9 cellular contexts compared by ENCODE assay signal in genomic region chr11:59754494-59754858, GRCh38. TPM values are rescaled to one million over a fixed set of nuclear protein-coding genes. Genes with fewer than 3 reads are reported as not detected.
DNase-seq lines count a peak whose midpoint lies in the region; ATAC-seq, FAIRE-seq and TF ChIP-seq lines count a peak whose summit lies in the region.
"Had no signal": no experiment of that assay in that cellular context is flagged by ENCODE, and none has a peak within 500 bp of the region (broad histone marks: within the 10 kb centered on the region; RNA-seq: fewer than 3 reads in every experiment).

No MANE protein-coding gene starts in this region.

- intact Hi-C loops in MCF 10A (cut with micrococcal nuclease) (loop anchor here (1.0 to 10.0 kb wide), 6 partner anchors 48 to 410 kb away; partner anchors contain the start of genes MRPL16 and PATL1), HepG2 (cut with micrococcal nuclease; ENCODE audit: unreplicated experiment) (loop anchor here (1.0 to 5.0 kb wide), 4 partner anchors 33 to 376 kb away; partner anchors contain the start of gene MRPL16)

- H3K36me3 ChIP-seq in Peyer's patch (no peaks in the 10 kb centered on the region), HepG2 (replicated peaks in 1 of 2; ENCODE audit: control insufficient read depth in 1 of 2, insufficient read depth in 2 of 2, low read length in 2 of 2) (no peaks in the 10 kb centered on the region)

- no peak for TF ChIP-seq EP300 in HepG2 (IDR thresholded peaks at IDR 0.05; ENCODE audit: low read depth in 2 of 2, low read length in 2 of 2)
- no peak for TF ChIP-seq EP300 in HepG2 (CRISPR knock-in tag; IDR thresholded peaks at IDR 0.05; ENCODE audit: borderline replicate concordance)

- peak overlapping the region; percentile 83 for H2AFZ ChIP-seq in HepG2 (ENCODE audit: low read length)

- 2% methylated on average over 20 of the region's 20 CpGs for WGBS in HepG2 (ENCODE audit: low lambda C conversion rate)

- H3K27me3 Mint-ChIP-seq in MCF 10A (ENCODE audit: insufficient read depth, unreplicated experiment): no peaks in the 10 kb centered on the region

- H3K27me3 ChIP-seq in Peyer's patch (no peaks in the 10 kb centered on the region), HepG2 (ENCODE audit: control insufficient read depth in 1 of 2, insufficient read depth in 2 of 2, low read length in 2 of 2) (no peaks in the 10 kb centered on the region; a peak in 1 of 5 replicates)

- H3K9ac ChIP-seq in HepG2 (ENCODE audit: insufficient read depth, low read depth, low read length): peak overlapping the region; percentile 79

- peaks cover 13% of the 10 kb centered on the region for H3K4me1 Mint-ChIP-seq in MCF 10A (ENCODE audit: insufficient read depth, unreplicated experiment)

- no peaks in the 10 kb centered on the region for H3K36me3 Mint-ChIP-seq in MCF 10A (ENCODE audit: insufficient read depth, unreplicated experiment)

- H3K4me3 ChIP-seq in Peyer's patch: peak overlapping the region; percentile 66 to 95 (median 90)
- H3K4me3 ChIP-seq in HepG2 (replicated peaks in 1 of 3; ENCODE audit: insufficient read depth in 1 of 3, low read depth in 2 of 3, low read length in 3 of 3): peak overlapping the region; percentile 77 to 93 (median 87)

- peak overlapping the region; percentile 92 for H3K4me3 Mint-ChIP-seq in MCF 10A (ENCODE audit: unreplicated experiment)

- CTCF ChIA-PET in MCF 10A (lab: Yijun Ruan, JAX): interaction anchor here (0.6 to 7.6 kb wide), 21 partner anchors 10 to 285 kb away, joined by 3 to 160 read pairs (median 4); partner anchors contain the start of genes MRPL16 and PATL1
- CTCF ChIA-PET in HepG2 (lab: Yijun Ruan, JAX; ENCODE audit: low intra/inter-chr PET ratio, low total read pairs): interaction anchor here (0.9 to 2.9 kb wide), 3 partner anchors 45 to 56 kb away, joined by 4 to 44 read pairs (median 7); partner anchors contain the start of gene MRPL16

- TF ChIP-seq POLR2A in Peyer's patch (IDR thresholded peaks at IDR 0.05) (no peak), HepG2 (IDR thresholded peaks at IDR 0.05; ENCODE audit: insufficient read depth in 1 of 2, low read depth in 2 of 2, low read length in 2 of 2) (no peak)

- H3K9me3 ChIP-seq in Peyer's patch: no peaks in the 10 kb centered on the region
- no peaks in the 10 kb centered on the region for H3K9me3 ChIP-seq in HepG2 (ENCODE audit: low read length)

- H4K20me1 ChIP-seq in HepG2 (ENCODE audit: insufficient read depth, low read length): no peaks in the 10 kb centered on the region

- TF ChIP-seq CTCF in Peyer's patch (IDR thresholded peaks at IDR 0.05) (no peak), MCF 10A (IDR thresholded peaks at IDR 0.05; ENCODE audit: unreplicated experiment) (no peak), HepG2 (CRISPR knock-in tag; IDR thresholded peaks at IDR 0.05) (no peak)

- H3K4me1 ChIP-seq in Peyer's patch: peaks cover 0 to 27% (median 1%) of the 10 kb centered on the region in 4 donors
- peaks cover 37% of the 10 kb centered on the region for H3K4me1 ChIP-seq in HepG2 (ENCODE audit: insufficient read depth, low read length)

- H3K4me2 ChIP-seq in HepG2 (ENCODE audit: low read depth, low read length): peak overlapping the region; percentile 98

- in situ Hi-C loops in HepG2 (cut with HindIII; ENCODE audit: extremely low pct_ligation_motif_present, low pct_unique_long_range_greater_than_20kb): no loop called here

- peak overlapping the region; percentile 79 to 97 (median 90) for H3K27ac ChIP-seq in Peyer's patch
- no peak overlapping the region for H3K27ac ChIP-seq in HepG2 (ENCODE audit: extremely low read length, insufficient read depth, low read length)
- peak overlapping the region; percentile 84 for H3K27ac ChIP-seq in temporal lobe (ENCODE audit: low read depth, low read length)

- no peak for TF ChIP-seq RAD21 in HepG2 (CRISPR knock-in tag; IDR thresholded peaks at IDR 0.05)

- peak overlapping the region; percentile 57 for H3K27ac Mint-ChIP-seq in MCF 10A (ENCODE audit: low read depth, unreplicated experiment)

- BruUV-seq in MCF 10A (replicated peaks; lab: Mats Ljungman, UMichigan) (no TSS peak), HepG2 (replicated peaks; lab: Mats Ljungman, UMichigan) (no TSS peak)

- no peak for FAIRE-seq in HepG2 (lab: Jason Lieb, UNC)

- POLR2A ChIA-PET in MCF 10A (lab: Yijun Ruan, JAX): interaction anchor here (0.8 to 5.4 kb wide), 12 partner anchors 10 to 581 kb away, joined by 3 to 67 read pairs (median 20); partner anchors contain the start of genes MRPL16, OSBP and PATL1
- POLR2A ChIA-PET in HepG2 (lab: Yijun Ruan, JAX): interaction anchor here (1.0 to 4.1 kb wide), 4 partner anchors 22 to 56 kb away, joined by 3 to 28 read pairs (median 16); partner anchors contain the start of gene MRPL16

- DNase-seq in NCI-H2171 treated with DMSO at 0.1 percent for 48 hours (lab: John Stamatoyannopoulos, UW) (peak; percentile 53), NCI-H2171 (lab: John Stamatoyannopoulos, UW) (no peak), Peyer's patch (peak; percentile 23 to 69 (median 62)), MCF 10A (ENCODE audit: unreplicated experiment) (peak; percentile 41), HepG2 (ENCODE audit: low spot score) (no peak), dedifferentiated amniotic fluid mesenchymal stem cell (ENCODE audit: extremely low spot score) (no peak)

- ATAC-seq in HG02623 (IDR thresholded peaks at IDR 0.05; ENCODE audit: unreplicated experiment) (peak; percentile 17), HepG2 (peak; percentile 18)

- H3K79me2 ChIP-seq in HepG2 (ENCODE audit: insufficient read depth, low read length): peaks cover 9% of the 10 kb centered on the region

- H3K9me3 Mint-ChIP-seq in MCF 10A (ENCODE audit: unreplicated experiment): no peaks in the 10 kb centered on the region

RNA-seq across cellular contexts. Expression of gene STX3, which starts 0.7 kb away (rescaled TPM):
- 100 to 1,000 TPM in 3 of 4 donors, 10 to 100 TPM in 1; 77.7 to 167 (median 121) TPM for total RNA-seq in Peyer's patch
- 12.1 and 22.1 TPM in 2 replicates for total RNA-seq in MCF 10A (2022)
- 24.0 and 28.7 TPM in 2 replicates for total RNA-seq in HepG2 (2016; rRNA removed; fragmentation: Illumina TruSeq; extraction: Trizol)
- total RNA-seq in HepG2 (2016; cell fraction: cytosol; rRNA removed; fragmentation: Illumina TruSeq; extraction: Trizol; ENCODE audit: low read depth): 23.0 and 26.0 TPM in 2 replicates
- total RNA-seq in HepG2 (2016; cell fraction: insoluble cytoplasmic fraction; rRNA removed; fragmentation: Illumina TruSeq; extraction: Trizol): 24.5 and 26.3 TPM in 2 replicates
- 42.0 and 47.8 TPM in 2 replicates for total RNA-seq in HepG2 (2016; cell fraction: membrane; rRNA removed; fragmentation: Illumina TruSeq; extraction: Trizol)
- total RNA-seq in HepG2 (2016; cell fraction: nucleus; rRNA removed; fragmentation: Illumina TruSeq; extraction: Trizol): 17.5 and 18.2 TPM in 2 replicates
- polyA plus RNA-seq in HepG2 (2011; rRNA removed): 16.5 TPM in 2 replicates
- 13.4 and 17.9 TPM in 2 replicates for polyA plus RNA-seq in HepG2 (2011; cell fraction: cytosol; rRNA removed)
- 8.5 and 12.6 TPM in 2 replicates for polyA plus RNA-seq in HepG2 (2011; cell fraction: nucleus; rRNA removed)
- 13.7 and 18.7 TPM in 2 replicates for polyA plus RNA-seq in HepG2 (2012)
- polyA plus RNA-seq in HepG2 (2016; cell fraction: cytosol; fragmentation: Illumina TruSeq; extraction: Trizol; ENCODE audit: low read depth): 19.8 and 22.2 TPM in 2 replicates
- polyA plus RNA-seq in HepG2 (2016; cell fraction: insoluble cytoplasmic fraction; fragmentation: Illumina TruSeq; extraction: Trizol; ENCODE audit: low read depth): 23.0 and 25.9 TPM in 2 replicates
- 33.8 and 35.0 TPM in 2 replicates for polyA plus RNA-seq in HepG2 (2016; cell fraction: membrane; fragmentation: Illumina TruSeq; extraction: Trizol; ENCODE audit: low read depth)
- 20.1 and 21.2 TPM in 2 replicates for polyA plus RNA-seq in HepG2 (2016; cell fraction: nucleus; fragmentation: Illumina TruSeq; extraction: Trizol; ENCODE audit: insufficient read depth, low read depth)
- polyA minus RNA-seq in HepG2 (2011; rRNA and poly(A)+ RNA removed; ENCODE audit: low replicate concordance): 10.1 and 18.3 TPM in 2 replicates
- polyA minus RNA-seq in HepG2 (2011; cell fraction: cytosol; rRNA and poly(A)+ RNA removed): 11.6 and 11.8 TPM in 2 replicates
- 22.5 and 23.2 TPM in 2 replicates for polyA minus RNA-seq in HepG2 (2011; cell fraction: nucleus; rRNA and poly(A)+ RNA removed)
- total RNA-seq in temporal lobe: 21.6 TPM

RNA-seq across cellular contexts. Expression of gene OR10V1, which starts 40.8 kb away (rescaled TPM):
- total RNA-seq in Peyer's patch: not detected
- not detected in 2 replicates for total RNA-seq in MCF 10A (2022)
- not detected in 2 replicates for total RNA-seq in HepG2 (2016; rRNA removed; fragmentation: Illumina TruSeq; extraction: Trizol)
- total RNA-seq in HepG2 (2016; cell fraction: cytosol; rRNA removed; fragmentation: Illumina TruSeq; extraction: Trizol; ENCODE audit: low read depth): not detected in 2 replicates
- not detected in 2 replicates for total RNA-seq in HepG2 (2016; cell fraction: insoluble cytoplasmic fraction; rRNA removed; fragmentation: Illumina TruSeq; extraction: Trizol)
- total RNA-seq in HepG2 (2016; cell fraction: membrane; rRNA removed; fragmentation: Illumina TruSeq; extraction: Trizol): not detected in 2 replicates
- not detected in 2 replicates for total RNA-seq in HepG2 (2016; cell fraction: nucleus; rRNA removed; fragmentation: Illumina TruSeq; extraction: Trizol)
- polyA plus RNA-seq in HepG2 (2011; rRNA removed): not detected in 2 replicates
- polyA plus RNA-seq in HepG2 (2011; cell fraction: cytosol; rRNA removed): not detected in 2 replicates
- polyA plus RNA-seq in HepG2 (2011; cell fraction: nucleus; rRNA removed): not detected in 2 replicates
- polyA plus RNA-seq in HepG2 (2012): not detected in 2 replicates
- not detected in 2 replicates for polyA plus RNA-seq in HepG2 (2016; cell fraction: cytosol; fragmentation: Illumina TruSeq; extraction: Trizol; ENCODE audit: low read depth)
- not detected in 2 replicates for polyA plus RNA-seq in HepG2 (2016; cell fraction: insoluble cytoplasmic fraction; fragmentation: Illumina TruSeq; extraction: Trizol; ENCODE audit: low read depth)
- polyA plus RNA-seq in HepG2 (2016; cell fraction: membrane; fragmentation: Illumina TruSeq; extraction: Trizol; ENCODE audit: low read depth): not detected in 2 replicates
- polyA plus RNA-seq in HepG2 (2016; cell fraction: nucleus; fragmentation: Illumina TruSeq; extraction: Trizol; ENCODE audit: insufficient read depth, low read depth): not detected in 2 replicates
- not detected in 2 replicates for polyA minus RNA-seq in HepG2 (2011; rRNA and poly(A)+ RNA removed; ENCODE audit: low replicate concordance)
- polyA minus RNA-seq in HepG2 (2011; cell fraction: cytosol; rRNA and poly(A)+ RNA removed): not detected in 2 replicates
- polyA minus RNA-seq in HepG2 (2011; cell fraction: nucleus; rRNA and poly(A)+ RNA removed): not detected in 2 replicates
- total RNA-seq in temporal lobe: not detected
- total RNA-seq: dermis microvascular lymphatic vessel endothelial cell had no signal

RNA-seq across cellular contexts. Expression of gene MRPL16, which starts 56.1 kb away (rescaled TPM):
- total RNA-seq in Peyer's patch (10 to 100 TPM; 25.9 to 80.9 (median 46.0) TPM), MCF 10A (2022) (31.8 and 39.8 TPM in 2 replicates), HepG2 (2016; rRNA removed; fragmentation: Illumina TruSeq; extraction: Trizol) (62.6 and 77.8 TPM in 2 replicates), temporal lobe (20.7 TPM)
- 11.5 and 12.8 TPM in 2 replicates for total RNA-seq in HepG2 (2016; cell fraction: cytosol; rRNA removed; fragmentation: Illumina TruSeq; extraction: Trizol; ENCODE audit: low read depth)
- total RNA-seq in HepG2 (2016; cell fraction: insoluble cytoplasmic fraction; rRNA removed; fragmentation: Illumina TruSeq; extraction: Trizol): 61.8 and 70.6 TPM in 2 replicates
- 18.4 and 22.8 TPM in 2 replicates for total RNA-seq in HepG2 (2016; cell fraction: membrane; rRNA removed; fragmentation: Illumina TruSeq; extraction: Trizol)
- total RNA-seq in HepG2 (2016; cell fraction: nucleus; rRNA removed; fragmentation: Illumina TruSeq; extraction: Trizol): 22.3 and 22.5 TPM in 2 replicates
- 40.3 and 45.3 TPM in 2 replicates for polyA plus RNA-seq in HepG2 (2011; rRNA removed)
- 43.5 and 47.2 TPM in 2 replicates for polyA plus RNA-seq in HepG2 (2011; cell fraction: cytosol; rRNA removed)
- 18.7 and 25.3 TPM in 2 replicates for polyA plus RNA-seq in HepG2 (2011; cell fraction: nucleus; rRNA removed)
- 34.1 and 37.3 TPM in 2 replicates for polyA plus RNA-seq in HepG2 (2012)
- polyA plus RNA-seq in HepG2 (2016; cell fraction: cytosol; fragmentation: Illumina TruSeq; extraction: Trizol; ENCODE audit: low read depth): 11.0 and 12.9 TPM in 2 replicates
- 87.0 and 90.8 TPM in 2 replicates for polyA plus RNA-seq in HepG2 (2016; cell fraction: insoluble cytoplasmic fraction; fragmentation: Illumina TruSeq; extraction: Trizol; ENCODE audit: low read depth)
- 17.3 and 18.6 TPM in 2 replicates for polyA plus RNA-seq in HepG2 (2016; cell fraction: membrane; fragmentation: Illumina TruSeq; extraction: Trizol; ENCODE audit: low read depth)
- polyA plus RNA-seq in HepG2 (2016; cell fraction: nucleus; fragmentation: Illumina TruSeq; extraction: Trizol; ENCODE audit: insufficient read depth, low read depth): 42.7 and 48.9 TPM in 2 replicates
- 14.8 and 31.8 TPM in 2 replicates for polyA minus RNA-seq in HepG2 (2011; rRNA and poly(A)+ RNA removed; ENCODE audit: low replicate concordance)
- 9.6 and 12.4 TPM in 2 replicates for polyA minus RNA-seq in HepG2 (2011; cell fraction: cytosol; rRNA and poly(A)+ RNA removed)
- 14.7 and 14.8 TPM in 2 replicates for polyA minus RNA-seq in HepG2 (2011; cell fraction: nucleus; rRNA and poly(A)+ RNA removed)

Comparison
In these comparisons a context has a peak if more than half of its experiments do, and no peak if none do; other contexts are left out.
1. DNase-seq: peak in NCI-H2171 treated with DMSO at 0.1 percent for 48 hours (single experiment), Peyer's patch (3 of 3) and MCF 10A (single experiment); none in NCI-H2171 (single experiment), HepG2 (single experiment) and dedifferentiated amniotic fluid mesenchymal stem cell (single experiment).